ENCODE assay signal across 17 cellular contexts in the genomic region with DNA sequence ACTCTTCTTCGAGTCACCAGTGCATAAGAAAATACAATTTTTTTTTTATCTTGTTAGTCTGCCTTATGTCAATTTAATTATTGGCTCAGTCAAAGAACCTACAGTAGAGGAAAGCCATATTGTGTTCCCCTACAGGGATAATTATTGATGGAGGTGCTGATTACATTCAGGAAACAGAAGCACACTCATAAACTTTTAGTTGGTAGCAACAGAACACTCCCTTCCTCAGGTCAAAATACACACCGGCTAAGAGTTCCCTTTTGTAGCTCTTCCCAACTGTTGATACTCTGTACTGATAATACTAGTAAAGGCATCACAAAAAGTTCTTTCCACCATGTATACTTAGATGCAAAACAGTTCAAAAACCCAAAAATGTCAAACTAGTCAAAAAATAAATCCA. TPM values are rescaled to one million over a fixed set of nuclear protein-coding genes. Genes with fewer than 3 reads are reported as not detected.
A peak's percentile ranks its signal among the peaks of the same experiment; 100 is the strongest.
DNase-seq lines count a peak whose midpoint lies in the region; ATAC-seq, FAIRE-seq and TF ChIP-seq lines count a peak whose summit lies in the region.
"Had no signal": no experiment of that assay in that cellular context is flagged by ENCODE, and none has a peak within 500 bp of the region (broad histone marks: within the 10 kb centered on the region; RNA-seq: fewer than 3 reads in every experiment).

No MANE protein-coding gene starts in this region.

- H3K9me3 Mint-ChIP-seq in CD4-positive, CD25-positive, alpha-beta regulatory T cell, result no peaks in the 10 kb centered on the region
- no peaks in the 10 kb centered on the region for H3K9me3 Mint-ChIP-seq in T-cell
- H3K9me3 Mint-ChIP-seq: brain had no signal

- POLR2A ChIA-PET in T-cell (lab: Charles Lee), result interaction anchor here (0.5 to 0.9 kb wide), 2 partner anchors 16 to 286 kb away, joined by 3 to 4 read pairs; no protein-coding TSS in a partner anchor
- POLR2A ChIA-PET in endothelial cell of umbilical vein (lab: Charles Lee), result interaction anchor here (0.9 kb wide), 1 partner anchor 11 kb away, joined by 3 read pairs; no protein-coding TSS in a partner anchor

- peaks cover 51 to 98% (median 92%) of the 10 kb centered on the region in 4 donors for H3K4me1 Mint-ChIP-seq in CD4-positive, CD25-positive, alpha-beta regulatory T cell
- peaks cover 97 to 99% (median 98%) of the 10 kb centered on the region in 3 donors for H3K4me1 Mint-ChIP-seq in T-cell

- no peak overlapping the region for H2AFZ ChIP-seq in endothelial cell of umbilical vein (ENCODE audit: low read depth, low read length)

- H3K9me2 ChIP-seq in DOHH2 (replicated peaks; ENCODE audit: control insufficient read depth, low read length), result no peaks in the 10 kb centered on the region

- ATAC-seq in CD4-positive, CD25-positive, alpha-beta regulatory T cell (ENCODE audit: low read depth in 2 of 2), result no peak
- no peak for ATAC-seq in T-cell (replicated peaks in 1 of 4)
- ATAC-seq: Panc1 had no signal

- no peak for FAIRE-seq in endothelial cell of umbilical vein (lab: Jason Lieb, UNC)
- FAIRE-seq: islet of Langerhans had no signal

- no peak for TF ChIP-seq POLR2A in endothelial cell of umbilical vein (IDR thresholded peaks at IDR 0.05; ENCODE audit: low read depth, low read length)

- TF ChIP-seq CTCF in DOHH2 (IDR thresholded peaks at IDR 0.05; ENCODE audit: low read depth, low read length, poor library complexity, severe bottlenecking), result no peak
- TF ChIP-seq CTCF in endothelial cell of umbilical vein (IDR thresholded peaks at IDR 0.05; ENCODE audit: extremely low read depth in 1 of 2, insufficient read depth in 1 of 2, low read depth in 1 of 2, low read length in 2 of 2), result no peak

- DNase-seq in CD4-positive, CD25-positive, alpha-beta regulatory T cell, result no peak
- no peak for DNase-seq in T-cell
- DNase-seq in endothelial cell of umbilical vein (ENCODE audit: low read depth, low spot score), result peak; percentile 56
- no peak for DNase-seq in RPMI8226
- DNase-seq in GDM1 (lab: John Stamatoyannopoulos, UW), result no peak
- DNase-seq in glomerular visceral epithelial cell (ENCODE audit: extremely low spot score), result no peak
- DNase-seq: EL; esophagus squamous epithelium; head of caudate nucleus; NCI-H2081; NCI-H524 treated with DMSO at 0.1 percent for 48 hours; stimulated activated CD4-positive, alpha-beta T cell treated with anti-CD3 and anti-CD28 coated beads, Interleukin-4, amount 100 ng/mL, for 4 hours had no signal

- no TSS peak for BruUV-seq in endothelial cell of umbilical vein (replicated peaks; lab: Mats Ljungman, UMichigan)

- H3K4me3 Mint-ChIP-seq in CD4-positive, CD25-positive, alpha-beta regulatory T cell, result peak overlapping the region; percentile 55 to 87 (median 80)
- peak overlapping the region in 1 of 3 donors; percentile 96 for H3K4me3 Mint-ChIP-seq in T-cell
- H3K4me3 Mint-ChIP-seq: brain had no signal

- H3F3A ChIP-seq in DOHH2 (ENCODE audit: control insufficient read depth, insufficient read depth), result peaks cover 3% of the 10 kb centered on the region; the same call in 1 of the 2 replicates

- H3K4me2 ChIP-seq in DOHH2 (ENCODE audit: low read length), result peak overlapping the region; percentile 44
- peak overlapping the region; percentile 17 for H3K4me2 ChIP-seq in endothelial cell of umbilical vein (ENCODE audit: insufficient read depth, low read length)

- intact Hi-C loops in endothelial cell of umbilical vein (cut with micrococcal nuclease), result loop anchor here (1.0 to 2.0 kb wide), 3 partner anchors 8 to 59 kb away; no protein-coding TSS in a partner anchor

- H3K79me2 ChIP-seq in DOHH2 (ENCODE audit: control insufficient read depth, low read length), result peaks cover 100% of the 10 kb centered on the region
- peaks cover 97% of the 10 kb centered on the region for H3K79me2 ChIP-seq in endothelial cell of umbilical vein (ENCODE audit: control insufficient read depth, insufficient read depth, low read length)

- no peak overlapping the region for H3K27ac ChIP-seq in CD4-positive, CD25-positive, alpha-beta regulatory T cell (ENCODE audit: insufficient read depth, low read length, poor library complexity, severe bottlenecking)
- H3K27ac ChIP-seq in DOHH2 (ENCODE audit: low read depth, low read length) (no peak overlapping the region), endothelial cell of umbilical vein (ENCODE audit: insufficient read depth, low read depth, low read length) (no peak overlapping the region)

- no peaks in the 10 kb centered on the region for H3K27me3 ChIP-seq in CD4-positive, CD25-positive, alpha-beta regulatory T cell (ENCODE audit: control insufficient read depth, insufficient read depth, low read length)
- H3K27me3 ChIP-seq in DOHH2 (ENCODE audit: control insufficient read depth, low read length) (no peaks in the 10 kb centered on the region), endothelial cell of umbilical vein (ENCODE audit: control insufficient read depth in 2 of 2, insufficient read depth in 2 of 2, low read length in 2 of 2) (no peaks in the 10 kb centered on the region)
- H3K27me3 ChIP-seq: esophagus squamous epithelium, tibial nerve had no signal

- H3K9ac ChIP-seq in endothelial cell of umbilical vein (replicated peaks; ENCODE audit: extremely low read depth, insufficient read depth, low read length), result no peak overlapping the region

- peaks cover 16% of the 10 kb centered on the region for H3K36me3 Mint-ChIP-seq in CD4-positive, CD25-positive, alpha-beta regulatory T cell
- peaks cover 7% of the 10 kb centered on the region for H3K36me3 Mint-ChIP-seq in T-cell
- H3K36me3 Mint-ChIP-seq: brain had no signal

- peaks cover 8% of the 10 kb centered on the region for H3K36me3 ChIP-seq in CD4-positive, CD25-positive, alpha-beta regulatory T cell (ENCODE audit: control insufficient read depth, insufficient read depth, low read length)
- H3K36me3 ChIP-seq in DOHH2 (ENCODE audit: control insufficient read depth, low read length) (peaks cover 62% of the 10 kb centered on the region), endothelial cell of umbilical vein (ENCODE audit: control insufficient read depth in 2 of 2, extremely low read depth in 1 of 2, insufficient read depth in 2 of 2, low read length in 2 of 2) (no peaks in the 10 kb centered on the region)
- H3K36me3 ChIP-seq: esophagus squamous epithelium, tibial nerve had no signal

- CTCF ChIA-PET in T-cell (lab: Charles Lee) (interaction anchor here (0.6 to 1.3 kb wide), 2 partner anchors 10 to 579 kb away, joined by 3 to 4 read pairs; no protein-coding TSS in a partner anchor), endothelial cell of umbilical vein (lab: Charles Lee) (interaction anchor here (1.1 to 1.7 kb wide), 3 partner anchors 8 to 145 kb away, joined by 3 to 4 read pairs (median 3); no protein-coding TSS in a partner anchor)

- no peaks in the 10 kb centered on the region for H3K9me1 ChIP-seq in endothelial cell of umbilical vein (replicated peaks; ENCODE audit: control insufficient read depth, extremely low read depth, insufficient read depth, low read length)

- H3K4me3 ChIP-seq in CD4-positive, CD25-positive, alpha-beta regulatory T cell (ENCODE audit: low read depth, low read length), result peak overlapping the region; percentile 67
- H3K4me3 ChIP-seq in DOHH2 (ENCODE audit: low read length) (peak overlapping the region; percentile 15; the same call in 1 of the 2 replicates), endothelial cell of umbilical vein (replicated peaks in 1 of 3; ENCODE audit: insufficient read depth in 1 of 3, low read depth in 1 of 3, low read length in 3 of 3) (no peak overlapping the region)
- H3K4me3 ChIP-seq: esophagus squamous epithelium, tibial nerve had no signal

- dilution Hi-C loops in endothelial cell of umbilical vein (cut with MboI; ENCODE audit: extremely low pct_ligation_motif_present, low sequenced_read_pairs), result no loop called here

- H4K20me1 ChIP-seq in DOHH2 (ENCODE audit: control insufficient read depth, insufficient read depth, low read depth, low read length) (peaks cover 56% of the 10 kb centered on the region), endothelial cell of umbilical vein (replicated peaks; ENCODE audit: control insufficient read depth, extremely low read depth, insufficient read depth, low read length) (peaks cover 13% of the 10 kb centered on the region)

- H3K27me3 Mint-ChIP-seq in CD4-positive, CD25-positive, alpha-beta regulatory T cell, result no peaks in the 10 kb centered on the region
- H3K27me3 Mint-ChIP-seq in T-cell, result no peaks in the 10 kb centered on the region
- H3K27me3 Mint-ChIP-seq: brain had no signal

- H3K9me3 ChIP-seq in CD4-positive, CD25-positive, alpha-beta regulatory T cell (ENCODE audit: control insufficient read depth in 2 of 2, low read length in 2 of 2), result no peaks in the 10 kb centered on the region
- H3K9me3 ChIP-seq in DOHH2 (ENCODE audit: control insufficient read depth, insufficient read depth, low read length) (no peaks in the 10 kb centered on the region), endothelial cell of umbilical vein (replicated peaks; ENCODE audit: control insufficient read depth, insufficient read depth, low read length) (no peaks in the 10 kb centered on the region)
- H3K9me3 ChIP-seq: esophagus squamous epithelium, tibial nerve had no signal

- peak overlapping the region; percentile 14 to 84 (median 28) for H3K27ac Mint-ChIP-seq in CD4-positive, CD25-positive, alpha-beta regulatory T cell
- peak overlapping the region; percentile 12 to 64 for H3K27ac Mint-ChIP-seq in T-cell
- H3K27ac Mint-ChIP-seq: brain had no signal

- H3K4me1 ChIP-seq in CD4-positive, CD25-positive, alpha-beta regulatory T cell (ENCODE audit: control insufficient read depth, insufficient read depth, low read length, poor library complexity, severe bottlenecking), result peaks cover 95% of the 10 kb centered on the region
- peaks cover 94% of the 10 kb centered on the region for H3K4me1 ChIP-seq in DOHH2 (ENCODE audit: control insufficient read depth, low read length)
- H3K4me1 ChIP-seq in endothelial cell of umbilical vein (ENCODE audit: control insufficient read depth, extremely low read depth, insufficient read depth, low read length), result peaks cover 30% of the 10 kb centered on the region

TF ChIP-seq in endothelial cell of umbilical vein, 7 proteins besides CTCF, POLR2A, EP300 and RAD21:
- TF ChIP-seq JUN (IDR thresholded peaks at IDR 0.05; ENCODE audit: borderline replicate concordance, insufficient read depth, insufficient read length, low read depth), result no peak

RNA-seq across cellular contexts. Expression of a gene that starts 18.4 kb away (rescaled TPM):
- 119 TPM for total RNA-seq in CD4-positive, CD25-positive, alpha-beta regulatory T cell
- 100 to 1,000 TPM in 1 of 4 donors, 10 to 100 TPM in 3; 45.5 to 115 (median 65.4) TPM for polyA plus RNA-seq in CD4-positive, CD25-positive, alpha-beta regulatory T cell
- 10 to 100 TPM; 73.0 to 89.1 (median 84.5) TPM for total RNA-seq in T-cell
- total RNA-seq in endothelial cell of umbilical vein, result 47.6 and 48.5 TPM in 2 replicates
- polyA plus RNA-seq in endothelial cell of umbilical vein, result 44.7 and 46.6 TPM in 2 replicates
- polyA plus RNA-seq in endothelial cell of umbilical vein (2011; cell fraction: cytosol; rRNA removed), result 26.5 and 27.1 TPM in 2 replicates
- 50.3 and 58.3 TPM in 2 replicates for polyA plus RNA-seq in endothelial cell of umbilical vein (2011; cell fraction: nucleus; rRNA removed)
- 28.4 and 38.6 TPM in 2 replicates for polyA plus RNA-seq in endothelial cell of umbilical vein (2012)
- 143 and 150 TPM in 2 replicates for polyA minus RNA-seq in endothelial cell of umbilical vein
- 3.6 TPM for polyA minus RNA-seq in endothelial cell of umbilical vein (2011; cell fraction: cytosol; rRNA and poly(A)+ RNA removed)
- polyA minus RNA-seq in endothelial cell of umbilical vein (2011; cell fraction: nucleus; rRNA and poly(A)+ RNA removed), result 136 and 154 TPM in 2 replicates

Comparison
In these comparisons a context has a peak if more than half of its experiments do, and no peak if none do; other contexts are left out.
1. H3K4me3 ChIP-seq: peak in CD4-positive, CD25-positive, alpha-beta regulatory T cell (single experiment) and DOHH2 (single experiment); none in endothelial cell of umbilical vein (0 of 3).